ENCODE assay signal across 11 cellular contexts in genomic region chr18:26545737-26546136, GRCh38. TPM values are rescaled to one million over a fixed set of nuclear protein-coding genes. Genes with fewer than 3 reads are reported as not detected.
A peak's percentile ranks its signal among the peaks of the same experiment; 100 is the strongest.
DNase-seq lines count a peak whose midpoint lies in the region; ATAC-seq and TF ChIP-seq lines count a peak whose summit lies in the region.
"Had no signal": no experiment of that assay in that cellular context is flagged by ENCODE, and none has a peak within 500 bp of the region (broad histone marks: within the 10 kb centered on the region; RNA-seq: fewer than 3 reads in every experiment).

No MANE protein-coding gene starts in this region.

- H3K79me2 ChIP-seq in DOHH2 (ENCODE audit: control insufficient read depth, low read length) (0 out of 2 replicates have a peak, but pooled peaks cover 3% of the 10 kb centered on the region), Loucy (ENCODE audit: insufficient read depth, low read length) (peaks cover 34% of the 10 kb centered on the region), neural cell (replicated peaks; ENCODE audit: insufficient read depth, low read length) (peaks cover 49% of the 10 kb centered on the region)

- no peak for TF ChIP-seq RAD21 in neural cell (conservative IDR thresholded peaks at IDR 0.05)

- 0 out of 2 replicates have a peak overlapping the region, but pooled peaks have one; percentile 6 for H3K4me2 ChIP-seq in DOHH2 (ENCODE audit: low read length)
- H3K4me2 ChIP-seq in Loucy (ENCODE audit: low read depth, low read length, poor library complexity, severe bottlenecking): peak overlapping the region; percentile 74
- peak overlapping the region; percentile 56 for H3K4me2 ChIP-seq in neural cell (ENCODE audit: low read length)

- no peak for ATAC-seq in HG03196 (IDR thresholded peaks at IDR 0.05; ENCODE audit: unreplicated experiment)
- ATAC-seq: activated T-cell treated with anti-CD3 and anti-CD28 coated beads, Interleukin-2, amount 50 U/mL, for 4 hours had no signal

- H3K27ac ChIP-seq in DOHH2 (ENCODE audit: low read depth, low read length): no peak overlapping the region
- no peak overlapping the region for H3K27ac ChIP-seq in duodenal mucosa (ENCODE audit: low read depth, low read length)
- H3K27ac ChIP-seq in neural cell (ENCODE audit: low read length): no peak overlapping the region
- H3K27ac ChIP-seq: colonic mucosa had no signal

- CTCF ChIA-PET in HEK293T (lab: Yijun Ruan, JAX): interaction anchor here (0.6 to 1.0 kb wide), 2 partner anchors 11 to 52 kb away, joined by 3 read pairs; no protein-coding TSS in a partner anchor

- DNase-seq in HEK293T (ENCODE audit: extremely low spot score) (no peak), foreskin melanocyte (no peak), MV-4-11 (lab: John Stamatoyannopoulos, UW) (no peak)
- DNase-seq: activated T-cell treated with anti-CD3 and anti-CD28 coated beads, Interleukin-2, amount 50 U/mL, for 4 hours; colonic mucosa; GDM1 had no signal

- H3K9ac ChIP-seq in Loucy (ENCODE audit: low read depth, low read length, poor library complexity, severe bottlenecking) (peak overlapping the region; percentile 33), duodenal mucosa (ENCODE audit: low read depth in 1 of 2, low read length in 2 of 2) (no peak overlapping the region), neural cell (ENCODE audit: low read length) (no peak overlapping the region)

- H3K4me1 ChIP-seq in DOHH2 (ENCODE audit: control insufficient read depth, low read length) (peaks cover 22% of the 10 kb centered on the region), Loucy (ENCODE audit: insufficient read depth, low read length, poor library complexity, severe bottlenecking) (peaks cover 67% of the 10 kb centered on the region), duodenal mucosa (ENCODE audit: control insufficient read depth in 1 of 2, insufficient read depth in 2 of 2, low read length in 2 of 2) (peaks cover 30 to 39% of the 10 kb centered on the region in 2 donors)

- H3K4me3 ChIP-seq in DOHH2 (ENCODE audit: low read length): no peak overlapping the region
- H3K4me3 ChIP-seq in Loucy (ENCODE audit: low read length, poor library complexity, severe bottlenecking): peak overlapping the region; percentile 65
- peak overlapping the region; percentile 25 to 38 for H3K4me3 ChIP-seq in duodenal mucosa (ENCODE audit: low read depth in 1 of 2, low read length in 2 of 2)
- H3K4me3 ChIP-seq in neural cell (ENCODE audit: low read length): peak overlapping the region; percentile 92
- H3K4me3 ChIP-seq: colonic mucosa had no signal

- TF ChIP-seq CTCF in DOHH2 (IDR thresholded peaks at IDR 0.05; ENCODE audit: low read depth, low read length, poor library complexity, severe bottlenecking) (no peak), Loucy (conservative IDR thresholded peaks at IDR 0.05; ENCODE audit: low read length) (no peak), neural cell (IDR thresholded peaks at IDR 0.05; ENCODE audit: poor library complexity, severe bottlenecking) (no peak)

- H3F3A ChIP-seq in DOHH2 (ENCODE audit: control insufficient read depth, insufficient read depth): 0 out of 2 replicates have a peak, but pooled peaks cover 4% of the 10 kb centered on the region
- H3F3A ChIP-seq in Loucy (ENCODE audit: low read depth): 0 out of 2 replicates have a peak, but pooled peaks cover 3% of the 10 kb centered on the region
- no peaks in the 10 kb centered on the region for H3F3A ChIP-seq in neural cell (ENCODE audit: insufficient read depth, low read length, poor library complexity, severe bottlenecking)

- H3K27me3 ChIP-seq in DOHH2 (ENCODE audit: control insufficient read depth, low read length) (peaks cover 18% of the 10 kb centered on the region), Loucy (ENCODE audit: insufficient read depth, low read length, poor library complexity, severe bottlenecking) (no peaks in the 10 kb centered on the region), duodenal mucosa (ENCODE audit: control insufficient read depth in 1 of 2, insufficient read depth in 2 of 2, low read length in 2 of 2) (peaks cover 9 to 11% of the 10 kb centered on the region in 2 donors), neural cell (ENCODE audit: insufficient read depth, low read depth, low read length) (peaks cover 17% of the 10 kb centered on the region)

- H3K9me3 ChIP-seq in DOHH2 (ENCODE audit: control insufficient read depth, insufficient read depth, low read length): no peaks in the 10 kb centered on the region
- H3K9me3 ChIP-seq in Loucy (ENCODE audit: insufficient read depth, low read depth, low read length): no peaks in the 10 kb centered on the region
- H3K9me3 ChIP-seq in duodenal mucosa (ENCODE audit: control insufficient read depth in 1 of 2, low read length in 2 of 2): no peaks in the 10 kb centered on the region
- H3K9me3 ChIP-seq in neural cell (ENCODE audit: low read length): no peaks in the 10 kb centered on the region
- H3K9me3 ChIP-seq: colonic mucosa had no signal

- H4K20me1 ChIP-seq in DOHH2 (ENCODE audit: control insufficient read depth, insufficient read depth, low read depth, low read length) (no peaks in the 10 kb centered on the region), Loucy (ENCODE audit: insufficient read depth, low read length, poor library complexity, severe bottlenecking) (peaks cover 10% of the 10 kb centered on the region), neural cell (ENCODE audit: insufficient read depth) (no peaks in the 10 kb centered on the region)

- POLR2A ChIA-PET in HEK293T (lab: Yijun Ruan, JAX): interaction anchor here (1.1 to 1.5 kb wide), 2 partner anchors 9 to 12 kb away, joined by 3 to 4 read pairs; no protein-coding TSS in a partner anchor

- H2AFZ ChIP-seq in Loucy (ENCODE audit: low read length) (no peak overlapping the region), neural cell (ENCODE audit: low read depth, low read length) (no peak overlapping the region)

- H3K36me3 ChIP-seq in DOHH2 (ENCODE audit: control insufficient read depth, low read length) (no peaks in the 10 kb centered on the region), Loucy (ENCODE audit: insufficient read depth, low read length) (no peaks in the 10 kb centered on the region), duodenal mucosa (ENCODE audit: control insufficient read depth in 1 of 2, insufficient read depth in 2 of 2, low read length in 2 of 2) (no peaks in the 10 kb centered on the region), neural cell (ENCODE audit: insufficient read depth, low read length) (no peaks in the 10 kb centered on the region)
- H3K36me3 ChIP-seq: colonic mucosa had no signal

- H3K9me2 ChIP-seq in DOHH2 (replicated peaks; ENCODE audit: control insufficient read depth, low read length) (no peaks in the 10 kb centered on the region), Loucy (replicated peaks; ENCODE audit: low read depth, low read length) (no peaks in the 10 kb centered on the region), neural cell (ENCODE audit: insufficient read depth, low read length) (no peaks in the 10 kb centered on the region)

- TF ChIP-seq EP300 in neural cell (conservative IDR thresholded peaks at IDR 0.05; ENCODE audit: poor library complexity, severe bottlenecking): no peak

TF ChIP-seq in neural cell, 6 proteins besides CTCF, POLR2A, EP300 and RAD21 (continues in another document):
- TF ChIP-seq SMC3 (conservative IDR thresholded peaks at IDR 0.05; ENCODE audit: poor library complexity): no peak
- TF ChIP-seq POLR2AphosphoS5 (IDR thresholded peaks at IDR 0.05): no peak
- no peak for TF ChIP-seq MXI1 (conservative IDR thresholded peaks at IDR 0.05; ENCODE audit: poor library complexity, severe bottlenecking)
- no peak for TF ChIP-seq EZH2 (IDR thresholded peaks at IDR 0.05; ENCODE audit: borderline replicate concordance, insufficient read depth, low read length, poor library complexity, severe bottlenecking)

TF ChIP-seq in HEK293T, 16 proteins besides CTCF, POLR2A, EP300 and RAD21:
- no peak for TF ChIP-seq PKNOX1 (IDR thresholded peaks at IDR 0.05)

RNA-seq across cellular contexts. Expression of gene KCTD1, which starts 2.6 kb away (rescaled TPM):
- polyA plus RNA-seq in neural cell: 32.0 and 44.5 TPM in 2 replicates
- 52.6 and 54.3 TPM in 2 replicates for polyA minus RNA-seq in neural cell

Comparison
In these comparisons a context has a peak if more than half of its experiments do, and no peak if none do; other contexts are left out.
1. H3K4me2 ChIP-seq: peak in every context shown above with its lines; median percentile 74 in Loucy; 56 in neural cell; 6 in DOHH2.